In genomic region chr3:13108861-13109260, GRCh38 we compare ENCODE assay signal across 1 cellular context.
TF ChIP-seq lines count a peak whose summit lies in the region.

No MANE protein-coding gene starts in this region.

TF ChIP-seq in HepG2, 621 proteins besides CTCF, POLR2A, EP300 and RAD21 (continued from another document):
- TF ChIP-seq AHDC1 (CRISPR knock-in tag; IDR thresholded peaks at IDR 0.05; ENCODE audit: borderline replicate concordance) (no peak), SP4 (CRISPR knock-in tag; IDR thresholded peaks at IDR 0.05) (no peak), TEAD3 (CRISPR knock-in tag; optimal IDR thresholded peaks at IDR 0.05; ENCODE audit: borderline replicate concordance) (no peak), ERF (CRISPR knock-in tag; IDR thresholded peaks at IDR 0.05) (no peak), EEA1 (CRISPR knock-in tag; IDR thresholded peaks at IDR 0.05; ENCODE audit: borderline replicate concordance) (no peak), ETV5 (CRISPR knock-in tag; IDR thresholded peaks at IDR 0.05; ENCODE audit: borderline replicate concordance) (no peak), ATF4 (CRISPR knock-in tag; IDR thresholded peaks at IDR 0.05) (no peak), ZNF597 (CRISPR knock-in tag; IDR thresholded peaks at IDR 0.05) (no peak)
